8 cellular contexts compared by ENCODE assay signal in genomic region chr14:23006544-23007419, GRCh38.
DNase-seq lines count a peak whose midpoint lies in the region; ATAC-seq and TF ChIP-seq lines count a peak whose summit lies in the region.

No MANE protein-coding gene starts in this region.

- no peaks in the 10 kb centered on the region for H3K9me3 Mint-ChIP-seq in central memory CD8-positive, alpha-beta T cell

- H3K4me1 Mint-ChIP-seq in central memory CD8-positive, alpha-beta T cell, result peaks cover 29% of the 10 kb centered on the region

- H3K36me3 Mint-ChIP-seq in central memory CD8-positive, alpha-beta T cell (ENCODE audit: insufficient read depth), result peaks cover 16% of the 10 kb centered on the region

- TF ChIP-seq CTCF in AG09309 (IDR thresholded peaks at IDR 0.05; ENCODE audit: control insufficient read depth, insufficient read depth, low read depth, low read length, missing control alignments), result peak; percentile 47

- peak; percentile 96 for ATAC-seq in GM18909 (IDR thresholded peaks at IDR 0.05; ENCODE audit: poor library complexity, unreplicated experiment)
- peak; percentile 94 for ATAC-seq in HG03175 (IDR thresholded peaks at IDR 0.05; ENCODE audit: unreplicated experiment)
- peak; percentile 95 for ATAC-seq in central memory CD8-positive, alpha-beta T cell (replicated peaks; ENCODE audit: extremely low read depth, poor library complexity, severe bottlenecking)

- H3K4me3 Mint-ChIP-seq in central memory CD8-positive, alpha-beta T cell, result peak overlapping the region; percentile 96

- peak overlapping the region; percentile 75 for H3K4me3 ChIP-seq in AG09309 (ENCODE audit: control insufficient read depth, low read depth, low read length)

- H3K27me3 Mint-ChIP-seq in central memory CD8-positive, alpha-beta T cell, result no peaks in the 10 kb centered on the region

- DNase-seq in AG09309 (ENCODE audit: low read depth) (peak; percentile 92), NCI-H226 (peak; percentile 95), islet precursor cell (peak; percentile 99)
- peak; percentile 84 to 95 (median 92) for DNase-seq in activated CD4-positive, CD25-positive, alpha-beta regulatory T cell (lab: John Stamatoyannopoulos, UW)
- peak; percentile 89 to 98 for DNase-seq in central memory CD8-positive, alpha-beta T cell (ENCODE audit: low spot score in 2 of 2)
- peak; percentile 94 to 96 (median 95) for DNase-seq in stimulated activated CD4-positive, alpha-beta T cell treated with anti-CD3 and anti-CD28 coated beads, Interleukin-12 subunit alpha, Interleukin-12 subunit beta, amount 100 ng/mL, for 48 hours (ENCODE audit: low read depth in 2 of 3, low spot score in 1 of 3)

- peak overlapping the region; percentile 97 for H3K27ac Mint-ChIP-seq in central memory CD8-positive, alpha-beta T cell (ENCODE audit: low read depth)

Comparison
In these comparisons a context has a peak if more than half of its experiments do, and no peak if none do; other contexts are left out.
1. Peak in every context shown above with its lines: DNase-seq, ATAC-seq and H3K4me3 ChIP-seq.